ENCODE assay signal across 8 cellular contexts in genomic region chr11:18527512-18527911, GRCh38. TPM values are rescaled to one million over a fixed set of nuclear protein-coding genes. Genes with fewer than 3 reads are reported as not detected.
A peak's percentile ranks its signal among the peaks of the same experiment; 100 is the strongest.
DNase-seq lines count a peak whose midpoint lies in the region; ATAC-seq and TF ChIP-seq lines count a peak whose summit lies in the region.

No MANE protein-coding gene starts in this region.

- H3K4me2 ChIP-seq in GM23248 (ENCODE audit: unreplicated experiment) (peak overlapping the region; percentile 97), SK-N-SH (peak overlapping the region; percentile 81), neuronal stem cell (ENCODE audit: insufficient read depth, low read length, poor library complexity, severe bottlenecking) (peak overlapping the region; percentile 39)

- TF ChIP-seq EP300 in SK-N-SH (IDR thresholded peaks at IDR 0.05; ENCODE audit: borderline replicate concordance in 1 of 2, low read depth in 1 of 2, low read length in 1 of 2), result no peak

- TF ChIP-seq CTCF in SK-N-SH (IDR thresholded peaks at IDR 0.05), result no peak

- no peak overlapping the region for H2BK12ac ChIP-seq in neuronal stem cell (ENCODE audit: low read length)

- peaks cover 11% of the 10 kb centered on the region for H3K4me1 ChIP-seq in GM23248 (ENCODE audit: insufficient read depth)
- H3K4me1 ChIP-seq in SK-N-SH (ENCODE audit: control insufficient read depth in 1 of 2, insufficient read depth in 2 of 2, low read depth in 1 of 2, low read length in 1 of 2), result no peaks in the 10 kb centered on the region; a peak in 2 of 4 replicates
- peaks cover 2 to 8% of the 10 kb centered on the region in 2 donors for H3K4me1 ChIP-seq in neuronal stem cell (ENCODE audit: control insufficient read depth in 2 of 2, insufficient read depth in 1 of 2, low read depth in 1 of 2, low read length in 2 of 2)

- no peak overlapping the region for H4K8ac ChIP-seq in neuronal stem cell (ENCODE audit: low read depth, low read length)

- H2AFZ ChIP-seq in GM23248 (peak overlapping the region; percentile 88), SK-N-SH (ENCODE audit: low read depth) (peak overlapping the region; percentile 77), neuronal stem cell (ENCODE audit: low read length) (peak overlapping the region; percentile 85)

- ATAC-seq in esophagus mucosa, result peak; percentile 62
- ATAC-seq in HG03342 (IDR thresholded peaks at IDR 0.05; ENCODE audit: unreplicated experiment), result no peak

- no peak for TF ChIP-seq RAD21 in SK-N-SH (IDR thresholded peaks at IDR 0.05; ENCODE audit: low read length)

- no peak overlapping the region for H3K23ac ChIP-seq in neuronal stem cell (ENCODE audit: low read depth, low read length, poor library complexity)

- no peak overlapping the region for H4K91ac ChIP-seq in neuronal stem cell (ENCODE audit: low read depth, low read length, poor library complexity)

- H3K9me3 ChIP-seq in GM23248 (ENCODE audit: low read depth) (no peaks in the 10 kb centered on the region), SK-N-SH (no peaks in the 10 kb centered on the region), neuronal stem cell (replicated peaks in 1 of 2; ENCODE audit: control insufficient read depth in 2 of 2, insufficient read depth in 1 of 2, low read depth in 1 of 2, low read length in 2 of 2) (no peaks in the 10 kb centered on the region)

- peaks cover 73% of the 10 kb centered on the region for H3K79me2 ChIP-seq in GM23248 (ENCODE audit: insufficient read depth)
- peaks cover 64% of the 10 kb centered on the region for H3K79me2 ChIP-seq in SK-N-SH (ENCODE audit: insufficient read depth)

- POLR2A ChIA-PET in SK-N-SH (lab: Yijun Ruan, JAX), result interaction anchor here (0.6 to 1.8 kb wide), 6 partner anchors 20 to 206 kb away, joined by 3 to 8 read pairs (median 3); partner anchors contain the start of genes GTF2H1, HPS5, SPTY2D1 and UEVLD

- H3K9me2 ChIP-seq in GM23248 (ENCODE audit: insufficient read depth) (no peaks in the 10 kb centered on the region), SK-N-SH (no peaks in the 10 kb centered on the region)

- H2BK5ac ChIP-seq in neuronal stem cell (ENCODE audit: low read length), result no peak overlapping the region

- H3K27me3 ChIP-seq in GM23248 (replicated peaks; ENCODE audit: insufficient read depth), result no peaks in the 10 kb centered on the region
- no peaks in the 10 kb centered on the region for H3K27me3 ChIP-seq in SK-N-SH (ENCODE audit: insufficient read depth)
- no peaks in the 10 kb centered on the region for H3K27me3 ChIP-seq in neuronal stem cell (ENCODE audit: control insufficient read depth in 3 of 3, insufficient read depth in 3 of 3, low read depth in 1 of 3, low read length in 3 of 3)

- no peak overlapping the region for H3K4ac ChIP-seq in neuronal stem cell (ENCODE audit: low read length)

- CTCF ChIA-PET in SK-N-SH (lab: Yijun Ruan, JAX), result interaction anchor here (1.2 kb wide), 1 partner anchor 12 kb away, joined by 3 read pairs; no protein-coding TSS in a partner anchor

- H2BK120ac ChIP-seq in neuronal stem cell (ENCODE audit: low read depth, low read length), result no peak overlapping the region

- H4K20me1 ChIP-seq in GM23248 (ENCODE audit: insufficient read depth) (no peaks in the 10 kb centered on the region), SK-N-SH (ENCODE audit: insufficient read depth) (no peaks in the 10 kb centered on the region; the same call in 1 of the 2 replicates)

- H3K4me3 ChIP-seq in GM23248, result peak overlapping the region; percentile 92
- peak overlapping the region; percentile 89 to 94 for H3K4me3 ChIP-seq in SK-N-SH (ENCODE audit: low read depth in 2 of 2, low read length in 1 of 2)
- peak overlapping the region; percentile 63 to 94 for H3K4me3 ChIP-seq in neuronal stem cell (ENCODE audit: low read length in 2 of 2)

- WGBS in GM23248 (ENCODE audit: low coverage in 1 of 2, low lambda C conversion rate in 2 of 2, missing lambda C conversion rate in 2 of 2), 2 experiments, result 2% methylated on average over 5 of the region's 5 CpGs
- 6% methylated on average over 5 of the region's 5 CpGs for WGBS in SK-N-SH (ENCODE audit: low lambda C conversion rate)
- WGBS in neuronal stem cell (ENCODE audit: extremely low coverage in 2 of 2, insufficient read length in 2 of 2, insufficient replicate concordance in 1 of 2), 2 donors, result no CpG with 5 or more reads among the region's 5 CpGs

- peaks cover 20% of the 10 kb centered on the region for H3K36me3 ChIP-seq in GM23248 (ENCODE audit: low read depth)
- peaks cover 22 to 23% of the 10 kb centered on the region in 2 experiments for H3K36me3 ChIP-seq in SK-N-SH (replicated peaks in 1 of 2; ENCODE audit: control insufficient read depth in 1 of 2, insufficient read depth in 2 of 2, low read length in 1 of 2)
- H3K36me3 ChIP-seq in neuronal stem cell (replicated peaks in 1 of 2; ENCODE audit: control insufficient read depth in 2 of 2, insufficient read depth in 2 of 2, low read length in 2 of 2), result peaks cover 5 to 46% of the 10 kb centered on the region in 2 donors

- peaks cover 29% of the 10 kb centered on the region for H3F3A ChIP-seq in GM23248 (ENCODE audit: insufficient read depth)
- H3F3A ChIP-seq in SK-N-SH (replicated peaks; ENCODE audit: insufficient read depth), result peaks cover 16% of the 10 kb centered on the region

- DNase-seq in A172 (ENCODE audit: low spot score) (peak; percentile 35), GM23248 (peak; percentile 77), SK-N-SH (peak; percentile 10), neuronal stem cell (ENCODE audit: low spot score) (no peak), NCI-H1930 (lab: John Stamatoyannopoulos, UW) (no peak), activated gamma-delta T cell treated with Interleukin-2 at 50 U/mL for 16 hours (no peak)

- no peak overlapping the region for H3K18ac ChIP-seq in neuronal stem cell (ENCODE audit: low read length)

- H2BK15ac ChIP-seq in neuronal stem cell (ENCODE audit: low read length), result no peak overlapping the region

- H3K9ac ChIP-seq in GM23248 (peak overlapping the region; percentile 93), SK-N-SH (peak overlapping the region; percentile 89), neuronal stem cell (ENCODE audit: low read depth, low read length, poor library complexity) (no peak overlapping the region)

- peaks cover 4% of the 10 kb centered on the region for H3K79me1 ChIP-seq in neuronal stem cell (ENCODE audit: low read depth, low read length)

- peak overlapping the region; percentile 95 for H3K27ac ChIP-seq in GM23248
- H3K27ac ChIP-seq in SK-N-SH (ENCODE audit: low read depth in 2 of 2, low read length in 1 of 2), result peak overlapping the region; percentile 88 to 92
- H3K27ac ChIP-seq in neuronal stem cell (replicated peaks; ENCODE audit: low read length), result no peak overlapping the region

- H2AK5ac ChIP-seq in neuronal stem cell (ENCODE audit: low read depth, low read length), result no peak overlapping the region

- H3K14ac ChIP-seq in neuronal stem cell (ENCODE audit: low read length), result no peak overlapping the region

- in situ Hi-C loops in GM23248 (cut with MboI), result no loop called here

TF ChIP-seq in SK-N-SH, 30 proteins besides CTCF, POLR2A, EP300 and RAD21:
- TF ChIP-seq MEF2A (IDR thresholded peaks at IDR 0.05; ENCODE audit: borderline replicate concordance, low read depth) (no peak), TCF12 (IDR thresholded peaks at IDR 0.05) (no peak), FOXM1 (IDR thresholded peaks at IDR 0.05; ENCODE audit: low read depth) (no peak), PBX3 (IDR thresholded peaks at IDR 0.05) (peak; percentile 39; the same call in 1 of the 2 replicates)

RNA-seq across cellular contexts. Expression of gene TSG101, which starts 0.8 kb away (rescaled TPM):
- 88.0 and 195 TPM in 2 replicates for total RNA-seq in A172 (2014; rRNA removed; shearing (Covaris generic))
- total RNA-seq in GM23248 (2014; rRNA removed; shearing (Covaris generic)), result 125 and 136 TPM in 2 replicates
- 131 and 138 TPM in 2 replicates for polyA plus RNA-seq in GM23248 (2016; fragmentation: Nextera tagmentation; extraction: Ambion mirVana)
- 164 and 229 TPM in 2 replicates for polyA plus RNA-seq in SK-N-SH (2012; rRNA removed)
- polyA plus RNA-seq in SK-N-SH (2012; cell fraction: cytosol; rRNA removed), result 155 and 174 TPM in 2 replicates
- polyA plus RNA-seq in SK-N-SH (2012; cell fraction: nucleus; rRNA removed), result 68.9 and 109 TPM in 2 replicates
- total RNA-seq in esophagus mucosa, result 52.9 TPM
- 69.7 TPM for polyA plus RNA-seq in neuronal stem cell (2013, experiment 1 of 2)
- 69.8 TPM for polyA plus RNA-seq in neuronal stem cell (2013, experiment 2 of 2)

Comparison
In these comparisons a context has a peak if more than half of its experiments do, and no peak if none do; other contexts are left out.
1. DNase-seq: peak in A172 (single experiment), GM23248 (single experiment) and SK-N-SH (single experiment); none in neuronal stem cell (single experiment), NCI-H1930 (0 of 2) and activated gamma-delta T cell treated with Interleukin-2 at 50 U/mL for 16 hours (single experiment).
2. H3K4me2 ChIP-seq: peak in every context shown above with its lines; median percentile 97 in GM23248; 81 in SK-N-SH; 39 in neuronal stem cell.
3. Peak in every context shown above with its lines, with median percentiles within 50 percentile points of each other: H2AFZ ChIP-seq and H3K4me3 ChIP-seq.